Comparison of ENCODE assay signal across 8 cellular contexts in the genomic region with DNA sequence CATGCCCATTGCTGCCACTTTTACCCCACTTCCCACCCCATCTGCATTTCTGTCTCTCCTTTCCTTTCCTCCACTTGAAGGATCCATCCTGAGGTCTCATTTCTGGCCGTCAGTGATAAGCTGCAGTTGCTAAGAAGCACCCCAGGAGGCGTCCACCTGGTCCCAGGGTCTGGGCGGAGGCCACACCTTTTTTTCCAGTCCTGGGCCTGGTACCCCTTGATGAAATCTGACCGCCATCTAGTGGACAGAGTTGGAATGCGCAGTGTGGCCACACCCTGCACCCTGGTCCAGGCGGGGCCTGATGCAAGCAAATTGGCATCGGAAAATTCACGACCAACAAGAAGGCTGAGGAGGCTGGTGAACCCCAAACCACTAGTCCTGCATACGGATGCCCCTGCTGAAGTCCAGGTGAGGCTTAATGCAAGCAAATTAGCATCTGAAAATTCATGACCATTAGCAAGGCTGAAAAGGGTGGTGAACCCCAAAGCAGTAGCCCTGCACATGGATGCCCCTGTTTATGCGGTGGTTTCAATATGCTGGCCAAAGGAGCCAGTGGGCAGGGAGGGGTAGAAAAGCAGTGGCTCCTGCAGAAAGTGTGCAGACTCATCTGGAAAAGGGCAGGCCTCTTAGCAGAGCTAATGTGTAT. TPM values are rescaled to one million over a fixed set of nuclear protein-coding genes. Genes with fewer than 3 reads are reported as not detected.
DNase-seq lines count a peak whose midpoint lies in the region; ATAC-seq and TF ChIP-seq lines count a peak whose summit lies in the region.

No MANE protein-coding gene starts in this region.

- H3K27ac Mint-ChIP-seq in nephron progenitor cell, result no peak overlapping the region

- H3K9me3 ChIP-seq in esophagus muscularis mucosa (no peaks in the 10 kb centered on the region), subcutaneous abdominal adipose tissue (ENCODE audit: control insufficient read depth in 5 of 5, low read length in 5 of 5) (no peaks in the 10 kb centered on the region)

- peak; percentile 98 for ATAC-seq in HG03565 (IDR thresholded peaks at IDR 0.05; ENCODE audit: unreplicated experiment)

- TF ChIP-seq POLR2A in esophagus muscularis mucosa (IDR thresholded peaks at IDR 0.05; ENCODE audit: low read depth), result no peak

- H3K36me3 ChIP-seq in esophagus muscularis mucosa (peaks cover 0 to 18% (median 2%) of the 10 kb centered on the region in 4 donors), subcutaneous abdominal adipose tissue (ENCODE audit: control insufficient read depth in 5 of 5, insufficient read depth in 5 of 5, low read length in 5 of 5) (peaks cover 0 to 90% (median under 1%) of the 10 kb centered on the region in 5 donors)

- H3K9ac ChIP-seq in subcutaneous abdominal adipose tissue (ENCODE audit: low read length in 5 of 5), result no peak overlapping the region

- H3K27me3 ChIP-seq in esophagus muscularis mucosa (no peaks in the 10 kb centered on the region), subcutaneous abdominal adipose tissue (ENCODE audit: control insufficient read depth in 5 of 5, insufficient read depth in 4 of 5, low read length in 5 of 5) (no peaks in the 10 kb centered on the region)

- TF ChIP-seq CTCF in GM20000 (IDR thresholded peaks at IDR 0.05; ENCODE audit: extremely low read depth, missing control alignments), result peak; percentile 72
- TF ChIP-seq CTCF in esophagus muscularis mucosa (IDR thresholded peaks at IDR 0.05), result peak; percentile 55 to 81 (median 56)
- TF ChIP-seq CTCF in nephron progenitor cell (IDR thresholded peaks at IDR 0.05), result peak; percentile 96

- H3K4me3 Mint-ChIP-seq in nephron progenitor cell, result no peak overlapping the region

- intact Hi-C loops in esophagus muscularis mucosa (cut with DNase I), result no loop called here

- H3K4me1 ChIP-seq in esophagus muscularis mucosa, result no peaks in the 10 kb centered on the region
- H3K4me1 ChIP-seq in subcutaneous abdominal adipose tissue (ENCODE audit: control insufficient read depth in 5 of 5, insufficient read depth in 5 of 5, low read length in 5 of 5), result peaks cover 0 to 11% (median 6%) of the 10 kb centered on the region in 5 donors

- no peak for TF ChIP-seq EP300 in esophagus muscularis mucosa (IDR thresholded peaks at IDR 0.05)

- DNase-seq in DMS153 (lab: John Stamatoyannopoulos, UW), result peak; percentile 37
- peak; percentile 73 for DNase-seq in GM20000 (ENCODE audit: low spot score)
- DNase-seq in NOMO-1 treated with dmso at 0.1 percent for 144 hours (lab: John Stamatoyannopoulos, UW; ENCODE audit: unreplicated experiment), result peak; percentile 50
- peak; percentile 86 for DNase-seq in activated CD8-positive, alpha-beta memory T cell treated with anti-CD3 and anti-CD28 coated beads, Interleukin-2, amount 50 U/mL, for 48 hours
- DNase-seq in esophagus muscularis mucosa (ENCODE audit: extremely low spot score), result peak; percentile 92
- DNase-seq in nephron progenitor cell, result peak; percentile 90

- WGBS in esophagus muscularis mucosa, result 31% methylated on average over 10 of the region's 10 CpGs

- H3K4me3 ChIP-seq in esophagus muscularis mucosa (no peak overlapping the region), subcutaneous abdominal adipose tissue (ENCODE audit: low read depth in 1 of 5, low read length in 5 of 5) (no peak overlapping the region)

- no peaks in the 10 kb centered on the region for H3K36me3 Mint-ChIP-seq in nephron progenitor cell (ENCODE audit: low read depth)

- H3K27ac ChIP-seq in esophagus muscularis mucosa (replicated peaks in 1 of 4), result no peak overlapping the region
- H3K27ac ChIP-seq in subcutaneous abdominal adipose tissue (ENCODE audit: low read depth, low read length), result peak overlapping the region; percentile 22

- H3K4me1 Mint-ChIP-seq in nephron progenitor cell, result no peaks in the 10 kb centered on the region

- H3K9me3 Mint-ChIP-seq in nephron progenitor cell, result no peaks in the 10 kb centered on the region

- no peaks in the 10 kb centered on the region for H3K27me3 Mint-ChIP-seq in nephron progenitor cell (ENCODE audit: low read depth, poor library complexity)

RNA-seq across cellular contexts. Expression of gene GPAM, which starts 43.3 kb away (rescaled TPM):
- total RNA-seq in esophagus muscularis mucosa, result 1 to 10 TPM; 4.5 to 7.2 (median 6.5) TPM

Comparison
In these comparisons a context has a peak if more than half of its experiments do, and no peak if none do; other contexts are left out.
1. DNase-seq: peak in every context shown above with its lines; median percentile 92 in esophagus muscularis mucosa; 90 in nephron progenitor cell; 86 in activated CD8-positive, alpha-beta memory T cell treated with anti-CD3 and anti-CD28 coated beads, Interleukin-2, amount 50 U/mL, for 48 hours; 73 in GM20000; 50 in NOMO-1 treated with dmso at 0.1 percent for 144 hours; 37 in DMS153.